Comparison of ENCODE assay signal across 26 cellular contexts in genomic region chr2:42830922-42831574, GRCh38. TPM values are rescaled to one million over a fixed set of nuclear protein-coding genes. Genes with fewer than 3 reads are reported as not detected.
DNase-seq lines count a peak whose midpoint lies in the region; ATAC-seq, FAIRE-seq and TF ChIP-seq lines count a peak whose summit lies in the region.
"Had no signal": no experiment of that assay in that cellular context is flagged by ENCODE, and none has a peak within 500 bp of the region (broad histone marks: within the 10 kb centered on the region; RNA-seq: fewer than 3 reads in every experiment).

No MANE protein-coding gene starts in this region.

- TF ChIP-seq RAD21 in K562 (CRISPR knock-in tag; conservative IDR thresholded peaks at IDR 0.05 in 1 of 2, IDR thresholded peaks at IDR 0.05 in 1 of 2), result no peak

- no peaks in the 10 kb centered on the region for H3K36me3 ChIP-seq in K562 (ENCODE audit: control insufficient read depth, insufficient read depth, low read length)
- no peaks in the 10 kb centered on the region for H3K36me3 ChIP-seq in vagina
- H3K36me3 ChIP-seq: BLaER1 treated with 17β-estradiol and CSF1 and Interleukin-3, amounts not matched to agents 10 nM and 100 nM had no signal

- intact Hi-C loops in activated CD4-positive, alpha-beta memory T cell treated with anti-CD3 and anti-CD28 coated beads for 36 hours (cut with micrococcal nuclease), result no loop called here
- intact Hi-C loops in K562 (cut with micrococcal nuclease) (no loop called here), vagina (cut with DNase I) (loop anchor here (5.0 kb wide), 1 partner anchor 36 kb away; no protein-coding TSS in a partner anchor)

- in situ Hi-C loops in K562 (cut with MboI), result loop anchor here (25.0 kb wide), 1 partner anchor 306 kb away; no protein-coding TSS in a partner anchor

- no peak for TF ChIP-seq EP300 in K562 (IDR thresholded peaks at IDR 0.05; ENCODE audit: low read length)

- H2AFZ ChIP-seq in K562 (ENCODE audit: low read depth, low read length), result no peak overlapping the region

- no peak for ATAC-seq in K562

- H3K4me3 ChIP-seq in K562, result no peak overlapping the region
- no peak overlapping the region for H3K4me3 ChIP-seq in vagina
- H3K4me3 ChIP-seq: BLaER1 treated with 17β-estradiol and CSF1 and Interleukin-3, amounts not matched to agents 10 nM and 100 nM had no signal

- BruUV-seq in K562 (replicated peaks; lab: Mats Ljungman, UMichigan), result no TSS peak

- H3K9me3 Mint-ChIP-seq in activated CD4-positive, alpha-beta memory T cell treated with anti-CD3 and anti-CD28 coated beads, Interleukin-2, amount 10 ng/mL, durations not matched to agents 7 days and 5 days, result no peaks in the 10 kb centered on the region
- H3K9me3 Mint-ChIP-seq in activated CD4-positive, alpha-beta memory T cell treated with anti-CD3 and anti-CD28 coated beads for 36 hours, result no peaks in the 10 kb centered on the region
- H3K9me3 Mint-ChIP-seq: activated naive CD8-positive, alpha-beta T cell treated with anti-CD3 and anti-CD28 coated beads, Interleukin-2, amount 10 ng/mL, durations not matched to agents 7 days and 5 days; activated T-helper 2 cell treated with anti-CD3 and anti-CD28 coated beads, Interferon-gamma antibody, Interleukin-2, Interleukin-4, amounts not matched to agents 10 μg/mL and 5 μg/mL and 100 μg/mL, durations not matched to agents 14 hours and 24 hours and 36 hours; dendritic cell treated with granulocyte-macrophage colony-stimulating factor and Interleukin-4, amounts not matched to agents 40 ng/mL and 50 ng/mL, for 4 days had no signal

- CTCF ChIA-PET in activated CD4-positive, alpha-beta memory T cell treated with anti-CD3 and anti-CD28 coated beads, Interleukin-2, amount 10 ng/mL, durations not matched to agents 7 days and 5 days (lab: Charles Lee), result interaction anchor here (4.6 kb wide), 1 partner anchor 20 kb away, joined by 34 read pairs; no protein-coding TSS in a partner anchor
- CTCF ChIA-PET in activated CD4-positive, alpha-beta memory T cell treated with anti-CD3 and anti-CD28 coated beads for 36 hours (lab: Charles Lee), result interaction anchor here (0.9 to 3.8 kb wide), 5 partner anchors 19 to 398 kb away, joined by 3 to 43 read pairs (median 3); partner anchors contain the start of gene ZFP36L2
- CTCF ChIA-PET in K562 (lab: Yijun Ruan, JAX; ENCODE audit: low intra/inter-chr PET ratio), result no interaction called here

- TF ChIP-seq POLR2A in K562 (conservative IDR thresholded peaks at IDR 0.05) (no peak), vagina (IDR thresholded peaks at IDR 0.05) (no peak)

- no peak for TF ChIP-seq CTCF in K562 (IDR thresholded peaks at IDR 0.05 in 2 of 3, conservative IDR thresholded peaks at IDR 0.05 in 1 of 3; ENCODE audit: insufficient read depth in 2 of 3, low read depth in 1 of 3, low read length in 3 of 3)
- no peak for TF ChIP-seq CTCF in vagina (IDR thresholded peaks at IDR 0.05)

- H3K9me3 ChIP-seq in K562 (replicated peaks; ENCODE audit: control insufficient read depth, insufficient read depth, low read depth, low read length) (no peaks in the 10 kb centered on the region), vagina (no peaks in the 10 kb centered on the region)

- no peak overlapping the region for H3K4me3 Mint-ChIP-seq in activated CD4-positive, alpha-beta memory T cell treated with anti-CD3 and anti-CD28 coated beads, Interleukin-2, amount 10 ng/mL, durations not matched to agents 7 days and 5 days
- H3K4me3 Mint-ChIP-seq in activated CD4-positive, alpha-beta memory T cell treated with anti-CD3 and anti-CD28 coated beads for 36 hours, result no peak overlapping the region
- H3K4me3 Mint-ChIP-seq: activated naive CD8-positive, alpha-beta T cell treated with anti-CD3 and anti-CD28 coated beads, Interleukin-2, amount 10 ng/mL, durations not matched to agents 7 days and 5 days; dendritic cell treated with granulocyte-macrophage colony-stimulating factor and Interleukin-4, amounts not matched to agents 40 ng/mL and 50 ng/mL, for 4 days had no signal

- H3K27ac ChIP-seq in K562 (ENCODE audit: extremely low read depth, low read depth, low read length), result no peak overlapping the region
- H3K27ac ChIP-seq in vagina, result no peak overlapping the region
- H3K27ac ChIP-seq: BLaER1 treated with 17β-estradiol and CSF1 and Interleukin-3, amounts not matched to agents 10 nM and 100 nM had no signal

- no peaks in the 10 kb centered on the region for H3K27me3 ChIP-seq in K562 (ENCODE audit: control insufficient read depth in 2 of 2, insufficient read depth in 2 of 2, low read length in 2 of 2)
- no peaks in the 10 kb centered on the region for H3K27me3 ChIP-seq in vagina
- H3K27me3 ChIP-seq: BLaER1 treated with 17β-estradiol and CSF1 and Interleukin-3, amounts not matched to agents 10 nM and 100 nM had no signal

- H3K36me3 Mint-ChIP-seq in activated CD4-positive, alpha-beta memory T cell treated with anti-CD3 and anti-CD28 coated beads, Interleukin-2, amount 10 ng/mL, durations not matched to agents 7 days and 5 days (ENCODE audit: low read depth), result no peaks in the 10 kb centered on the region
- H3K36me3 Mint-ChIP-seq in activated CD4-positive, alpha-beta memory T cell treated with anti-CD3 and anti-CD28 coated beads for 36 hours, result no peaks in the 10 kb centered on the region
- H3K36me3 Mint-ChIP-seq: activated naive CD8-positive, alpha-beta T cell treated with anti-CD3 and anti-CD28 coated beads, Interleukin-2, amount 10 ng/mL, durations not matched to agents 7 days and 5 days had no signal

- peaks cover 8% of the 10 kb centered on the region for H3K4me1 Mint-ChIP-seq in activated CD4-positive, alpha-beta memory T cell treated with anti-CD3 and anti-CD28 coated beads, Interleukin-2, amount 10 ng/mL, durations not matched to agents 7 days and 5 days
- H3K4me1 Mint-ChIP-seq in activated CD4-positive, alpha-beta memory T cell treated with anti-CD3 and anti-CD28 coated beads for 36 hours (ENCODE audit: low read depth), result peaks cover 14% of the 10 kb centered on the region

- FAIRE-seq in K562 (lab: Jason Lieb, UNC), result no peak
- FAIRE-seq: astrocyte, endothelial cell of umbilical vein, small intestine had no signal

- H4K20me1 ChIP-seq in K562 (replicated peaks; ENCODE audit: control insufficient read depth, insufficient read depth, low read length), result 0 out of 2 replicates have a peak, but pooled peaks cover 8% of the 10 kb centered on the region
- H4K20me1 ChIP-seq: BLaER1 treated with 17β-estradiol and CSF1 and Interleukin-3, amounts not matched to agents 10 nM and 100 nM had no signal

- no peak overlapping the region for H3K4me2 ChIP-seq in K562 (ENCODE audit: insufficient read depth, low read length)

- H3K79me2 ChIP-seq in K562 (ENCODE audit: control insufficient read depth, insufficient read depth, low read length), result no peaks in the 10 kb centered on the region

- H3K27ac Mint-ChIP-seq in activated CD4-positive, alpha-beta memory T cell treated with anti-CD3 and anti-CD28 coated beads, Interleukin-2, amount 10 ng/mL, durations not matched to agents 7 days and 5 days, result no peak overlapping the region
- no peak overlapping the region for H3K27ac Mint-ChIP-seq in activated CD4-positive, alpha-beta memory T cell treated with anti-CD3 and anti-CD28 coated beads for 36 hours
- H3K27ac Mint-ChIP-seq: activated naive CD8-positive, alpha-beta T cell treated with anti-CD3 and anti-CD28 coated beads, Interleukin-2, amount 10 ng/mL, durations not matched to agents 7 days and 5 days; activated T-helper 2 cell treated with anti-CD3 and anti-CD28 coated beads, Interferon-gamma antibody, Interleukin-2, Interleukin-4, amounts not matched to agents 10 μg/mL and 5 μg/mL and 100 μg/mL, durations not matched to agents 14 hours and 24 hours and 36 hours; dendritic cell treated with granulocyte-macrophage colony-stimulating factor and Interleukin-4, amounts not matched to agents 40 ng/mL and 50 ng/mL, for 4 days had no signal

- H3K4me1 ChIP-seq in K562 (replicated peaks in 1 of 2; ENCODE audit: control insufficient read depth in 2 of 2, insufficient read depth in 2 of 2, low read length in 2 of 2) (peaks cover 3 to 12% of the 10 kb centered on the region in 2 experiments; a peak in 1 of 5 replicates), vagina (peaks cover 31% of the 10 kb centered on the region)

- no peaks in the 10 kb centered on the region for H3K9me1 ChIP-seq in K562 (ENCODE audit: control insufficient read depth, insufficient read depth, low read length)

- no peak overlapping the region for H3K9ac ChIP-seq in K562 (ENCODE audit: insufficient read depth in 1 of 2, low read depth in 2 of 2, low read length in 2 of 2)
- H3K9ac ChIP-seq: BLaER1 treated with 17β-estradiol and CSF1 and Interleukin-3, amounts not matched to agents 10 nM and 100 nM had no signal

- DNase-seq in activated CD4-positive, alpha-beta memory T cell treated with anti-CD3 and anti-CD28 coated beads, Interleukin-2, amount 10 ng/mL, durations not matched to agents 7 days and 5 days, result peak; percentile 9
- no peak for DNase-seq in activated CD4-positive, alpha-beta memory T cell treated with anti-CD3 and anti-CD28 coated beads for 36 hours
- DNase-seq in HT1080 (ENCODE audit: low read depth), result peak; percentile 29
- DNase-seq in K562 (ENCODE audit: extremely low read depth in 1 of 4, low spot score in 3 of 4), result peak in 1 of 4 experiments; percentile 30
- peak; percentile 77 to 80 for DNase-seq in vagina (ENCODE audit: extremely low spot score in 2 of 2)
- no peak for DNase-seq in hepatic stellate cell (ENCODE audit: low spot score)
- DNase-seq in medulla oblongata (ENCODE audit: extremely low spot score), result no peak
- DNase-seq: activated naive CD8-positive, alpha-beta T cell treated with anti-CD3 and anti-CD28 coated beads, Interleukin-2, amount 10 ng/mL, durations not matched to agents 7 days and 5 days; central memory CD4-positive, alpha-beta T cell; EL; HCEC 1CT; NCI-H1436; NCI-H2171; NCI-H82; OCI-M1; Right ventricle myocardium superior; small intestine; stimulated activated CD4-positive, alpha-beta T cell treated with anti-CD3 and anti-CD28 coated beads, Interleukin-1b, Interleukin-23, amount 100 ng/mL, for 48 hours; T-helper 9 cell had no signal

- H3K27me3 Mint-ChIP-seq in activated CD4-positive, alpha-beta memory T cell treated with anti-CD3 and anti-CD28 coated beads, Interleukin-2, amount 10 ng/mL, durations not matched to agents 7 days and 5 days, result peaks cover 12% of the 10 kb centered on the region
- H3K27me3 Mint-ChIP-seq in activated CD4-positive, alpha-beta memory T cell treated with anti-CD3 and anti-CD28 coated beads for 36 hours, result peaks cover 2% of the 10 kb centered on the region

- 84% methylated on average over 5 of the region's 6 CpGs for WGBS in K562 (ENCODE audit: insufficient coverage, low coverage, missing lambda C conversion rate)

- POLR2A ChIA-PET in activated CD4-positive, alpha-beta memory T cell treated with anti-CD3 and anti-CD28 coated beads, Interleukin-2, amount 10 ng/mL, durations not matched to agents 7 days and 5 days (lab: Charles Lee), result interaction anchor here (1.4 kb wide), 1 partner anchor 21 kb away, joined by 3 read pairs; no protein-coding TSS in a partner anchor
- POLR2A ChIA-PET in activated CD4-positive, alpha-beta memory T cell treated with anti-CD3 and anti-CD28 coated beads for 36 hours (lab: Charles Lee), result no interaction called here
- POLR2A ChIA-PET in K562 (lab: Yijun Ruan, JAX), result interaction anchor here (0.6 to 1.1 kb wide), 4 partner anchors 305 to 1529 kb away, joined by 3 read pairs; no protein-coding TSS in a partner anchor

RNA-seq across cellular contexts. Expression of gene HAAO, which starts 38.7 kb away (rescaled TPM):
- under 1 TPM; 0.18 to 0.28 TPM for total RNA-seq in activated CD4-positive, alpha-beta memory T cell treated with anti-CD3 and anti-CD28 coated beads, Interleukin-2, amount 10 ng/mL, durations not matched to agents 7 days and 5 days
- total RNA-seq in activated CD4-positive, alpha-beta memory T cell treated with anti-CD3 and anti-CD28 coated beads for 36 hours, result under 1 TPM in 1 of 2 experiments, not detected in 1; 0.17 TPM
- total RNA-seq in HT1080 (2014; rRNA removed; shearing (Covaris generic)), result not detected in 2 replicates
- not detected in 2 replicates for polyA plus RNA-seq in HT1080 (2015; cell fraction: cytosol; rRNA removed)
- not detected in 2 replicates for polyA plus RNA-seq in HT1080 (2015; cell fraction: nucleus; rRNA removed)
- total RNA-seq in K562 (2011; cell fraction: chromatin; rRNA removed; ENCODE audit: low replicate concordance), result not detected in 2 replicates
- not detected in 2 replicates for total RNA-seq in K562 (2011; cell fraction: nucleolus; rRNA removed)
- not detected in 2 replicates for total RNA-seq in K562 (2011; cell fraction: nucleoplasm; rRNA removed)
- total RNA-seq in K562 (2014; rRNA removed) (not detected in 2 replicates), K562 (2014; rRNA removed; fragmentation: Illumina TruSeq; extraction: Trizol) (not detected in 2 replicates), K562 (2015; rRNA removed; fragmentation: Illumina TruSeq; extraction: Trizol) (not detected in 2 replicates), K562 (2021) (not detected in 2 replicates), vagina (5.9 TPM)
- polyA plus RNA-seq in K562 (2011; rRNA removed) (not detected in 2 replicates), K562 (2014; fragmentation: Illumina TruSeq; extraction: Trizol) (not detected in 2 replicates), K562 (2014; fragmentation: Nextera tagmentation; extraction: Ambion mirVana) (not detected), K562 (2014; rRNA removed) (not detected in 2 replicates)
- not detected in 2 replicates for polyA plus RNA-seq in K562 (2011; cell fraction: cytosol; rRNA removed)
- polyA plus RNA-seq in K562 (2011; cell fraction: nucleus; rRNA removed), result not detected in 2 replicates
- not detected in 2 replicates for polyA plus RNA-seq in K562 (2012)
- polyA minus RNA-seq in K562 (2011; rRNA and poly(A)+ RNA removed), result not detected in 2 replicates
- polyA minus RNA-seq in K562 (2011; cell fraction: cytosol; rRNA and poly(A)+ RNA removed), result not detected in 2 replicates
- polyA minus RNA-seq in K562 (2011; cell fraction: nucleus; rRNA and poly(A)+ RNA removed), result not detected in 2 replicates
- total RNA-seq: glomerular endothelial cell, lung microvascular endothelial cell had no signal

Comparison
In these comparisons a context has a peak if more than half of its experiments do, and no peak if none do; other contexts are left out.
1. DNase-seq: peak in activated CD4-positive, alpha-beta memory T cell treated with anti-CD3 and anti-CD28 coated beads, Interleukin-2, amount 10 ng/mL, durations not matched to agents 7 days and 5 days (single experiment), HT1080 (single experiment) and vagina (2 of 2); none in activated CD4-positive, alpha-beta memory T cell treated with anti-CD3 and anti-CD28 coated beads for 36 hours (single experiment), hepatic stellate cell (single experiment) and medulla oblongata (single experiment).